In the genomic region with DNA sequence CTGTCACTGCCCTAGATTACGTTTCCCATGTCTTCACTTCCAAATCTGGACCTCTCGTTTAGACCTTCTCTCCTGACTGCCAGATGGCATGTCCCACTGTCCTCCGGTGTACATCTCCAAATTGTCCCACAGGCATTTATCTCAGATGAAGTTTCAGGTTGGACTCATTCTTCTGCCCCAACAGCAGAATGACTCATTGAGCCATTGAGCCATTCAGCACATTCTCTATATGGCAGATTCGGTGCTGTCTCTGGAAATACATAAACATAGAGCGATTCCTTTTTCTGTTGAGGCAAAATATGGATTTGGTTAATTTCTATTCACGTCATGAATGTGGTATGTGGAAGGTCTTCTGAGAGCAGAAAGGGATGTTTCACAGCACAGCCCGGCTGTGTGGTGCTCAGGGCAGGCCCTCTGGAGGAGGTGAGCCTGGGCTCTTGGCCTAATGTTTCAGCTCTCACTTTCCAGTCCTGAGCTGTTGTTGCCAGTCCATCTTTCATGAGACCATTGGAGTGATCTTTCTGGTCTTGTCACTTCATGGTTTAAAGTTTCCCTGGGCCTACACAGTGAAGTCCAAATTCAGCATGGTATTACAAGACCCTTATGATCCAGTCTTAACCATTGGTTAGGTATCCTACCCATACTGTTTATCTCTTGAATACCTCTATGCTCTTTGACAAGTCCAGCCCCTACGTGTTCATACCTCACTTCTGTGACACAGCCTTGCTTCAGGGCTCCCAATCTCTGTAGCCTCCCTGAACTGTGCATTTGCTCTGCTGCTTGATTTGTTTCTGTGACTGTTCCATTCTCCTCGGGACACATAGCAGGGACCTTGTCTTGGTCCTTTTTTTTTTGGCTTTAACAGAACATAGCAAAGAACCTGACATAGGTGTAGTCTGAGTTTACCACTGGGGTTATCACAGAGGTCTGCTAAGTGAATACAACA, we compare ENCODE assay signal across 14 cellular contexts. TPM values are rescaled to one million over a fixed set of nuclear protein-coding genes. Genes with fewer than 3 reads are reported as not detected.
DNase-seq lines count a peak whose midpoint lies in the region; ATAC-seq and TF ChIP-seq lines count a peak whose summit lies in the region.
"Had no signal": no experiment of that assay in that cellular context is flagged by ENCODE, and none has a peak within 500 bp of the region (broad histone marks: within the 10 kb centered on the region; RNA-seq: fewer than 3 reads in every experiment).

No MANE protein-coding gene starts in this region.

- TF ChIP-seq POLR2A in gastrocnemius medialis (IDR thresholded peaks at IDR 0.05): no peak

- H3K36me3 Mint-ChIP-seq in activated T-cell treated with anti-CD3 and anti-CD28 coated beads, Interleukin-2, amount 50 U/mL, for 24 hours (ENCODE audit: low read depth): peaks cover 97% of the 10 kb centered on the region

- H3K4me3 Mint-ChIP-seq in activated T-cell treated with anti-CD3 and anti-CD28 coated beads, Interleukin-2, amount 50 U/mL, for 24 hours: no peak overlapping the region
- H3K4me3 Mint-ChIP-seq: nephron had no signal

- H3K27me3 Mint-ChIP-seq in activated T-cell treated with anti-CD3 and anti-CD28 coated beads, Interleukin-2, amount 50 U/mL, for 24 hours: no peaks in the 10 kb centered on the region

- peak overlapping the region; percentile 78 for H3K27ac Mint-ChIP-seq in activated T-cell treated with anti-CD3 and anti-CD28 coated beads, Interleukin-2, amount 50 U/mL, for 24 hours
- H3K27ac Mint-ChIP-seq: nephron had no signal

- peaks cover 98 to 100% of the 10 kb centered on the region in 2 donors for H3K4me1 ChIP-seq in gastrocnemius medialis

- H3K9me3 ChIP-seq in gastrocnemius medialis: no peaks in the 10 kb centered on the region

- intact Hi-C loops in gastrocnemius medialis (cut with DNase I; ENCODE audit: low total_unique reads): loop anchor here (5.0 to 10.0 kb wide), 2 partner anchors 55 to 222 kb away; a partner anchor contains a TSS

- no peak for DNase-seq in activated T-cell treated with anti-CD3 and anti-CD28 coated beads, Interleukin-2, amount 50 U/mL, for 24 hours
- DNase-seq in activated T-cell treated with anti-CD3 and anti-CD28 coated beads, Interleukin-2, amount 50 U/mL, for 48 hours: no peak
- DNase-seq in RPMI7951 (ENCODE audit: low read depth) (peak; percentile 44), gastrocnemius medialis (peak; percentile 45 to 81)
- DNase-seq: activated CD8-positive, alpha-beta memory T cell treated with anti-CD3 and anti-CD28 coated beads, Interleukin-2, amount 50 U/mL, for 4 hours; caudate nucleus; MM.1S; T-helper 9 cell had no signal

- no peaks in the 10 kb centered on the region for H3K27me3 ChIP-seq in gastrocnemius medialis

- H3K4me3 ChIP-seq in gastrocnemius medialis: no peak overlapping the region

- in situ Hi-C loops in gastrocnemius medialis (cut with MboI; ENCODE audit: low sequenced_read_pairs in 4 of 4): no loop called here

- TF ChIP-seq CTCF in gastrocnemius medialis (IDR thresholded peaks at IDR 0.05 in 4 of 5, conservative IDR thresholded peaks at IDR 0.05 in 1 of 5): no peak

- peak; percentile 32 for ATAC-seq in esophagus mucosa
- peak; percentile 90 to 95 for ATAC-seq in gastrocnemius medialis
- ATAC-seq in GM19467 (IDR thresholded peaks at IDR 0.05; ENCODE audit: unreplicated experiment): no peak
- ATAC-seq in GM21390 (IDR thresholded peaks at IDR 0.05; ENCODE audit: unreplicated experiment): no peak
- ATAC-seq in GM19455 (IDR thresholded peaks at IDR 0.05; ENCODE audit: unreplicated experiment): no peak

- no peaks in the 10 kb centered on the region for H3K9me3 Mint-ChIP-seq in activated T-cell treated with anti-CD3 and anti-CD28 coated beads, Interleukin-2, amount 50 U/mL, for 24 hours
- H3K9me3 Mint-ChIP-seq: nephron had no signal

- peak overlapping the region; percentile 71 to 79 (median 74) for H3K27ac ChIP-seq in gastrocnemius medialis
- H3K27ac ChIP-seq: HL-60 had no signal

- H3K36me3 ChIP-seq in gastrocnemius medialis: peaks cover 0 to 27% of the 10 kb centered on the region in 2 donors

- peaks cover 93% of the 10 kb centered on the region for H3K4me1 Mint-ChIP-seq in activated T-cell treated with anti-CD3 and anti-CD28 coated beads, Interleukin-2, amount 50 U/mL, for 24 hours (ENCODE audit: low read depth)

RNA-seq across cellular contexts. Expression of a gene that starts 15.9 kb away (rescaled TPM):
- 32.6 and 35.9 TPM in 2 replicates for total RNA-seq in RPMI7951 (2014; rRNA removed; shearing (Covaris generic))
- 50.1 TPM for total RNA-seq in esophagus mucosa
- 10 to 100 TPM; 55.0 to 65.0 (median 60.9) TPM for total RNA-seq in gastrocnemius medialis

Comparison
In these comparisons a context has a peak if more than half of its experiments do, and no peak if none do; other contexts are left out.
1. DNase-seq: peak in RPMI7951 (single experiment) and gastrocnemius medialis (2 of 2); none in activated T-cell treated with anti-CD3 and anti-CD28 coated beads, Interleukin-2, amount 50 U/mL, for 24 hours (single experiment) and activated T-cell treated with anti-CD3 and anti-CD28 coated beads, Interleukin-2, amount 50 U/mL, for 48 hours (0 of 2).
2. ATAC-seq: peak in esophagus mucosa (single experiment) and gastrocnemius medialis (2 of 2); none in GM19467 (single experiment), GM21390 (single experiment) and GM19455 (single experiment).